21 cellular contexts compared by ENCODE assay signal in genomic region chr12:116435984-116436383, GRCh38.
A peak's percentile ranks its signal among the peaks of the same experiment; 100 is the strongest.
DNase-seq lines count a peak whose midpoint lies in the region; ATAC-seq, FAIRE-seq and TF ChIP-seq lines count a peak whose summit lies in the region.
"Had no signal": no experiment of that assay in that cellular context is flagged by ENCODE, and none has a peak within 500 bp of the region (broad histone marks: within the 10 kb centered on the region; RNA-seq: fewer than 3 reads in every experiment).

No MANE protein-coding gene starts in this region.

- H2AFZ ChIP-seq in osteoblast (ENCODE audit: low read length) (no peak overlapping the region), neural progenitor cell (replicated peaks) (no peak overlapping the region)

- no peak overlapping the region for H3K27ac Mint-ChIP-seq in neural progenitor cell
- H3K27ac Mint-ChIP-seq: B cell; CD4-positive, CD25-positive, alpha-beta regulatory T cell; CD8-positive, alpha-beta T cell had no signal

- intact Hi-C loops in left colon (cut with DNase I, micrococcal nuclease), result no loop called here

- H3K4me3 Mint-ChIP-seq in neural progenitor cell, result no peak overlapping the region
- H3K4me3 Mint-ChIP-seq: B cell; CD4-positive, CD25-positive, alpha-beta regulatory T cell; CD8-positive, alpha-beta T cell; GM23338; H9 had no signal

- H3K4me1 ChIP-seq in osteoblast (ENCODE audit: insufficient read depth, low read length) (peaks cover 27% of the 10 kb centered on the region), neural progenitor cell (peaks cover 18% of the 10 kb centered on the region)

- H3K27me3 ChIP-seq in osteoblast (ENCODE audit: insufficient read depth, low read length), result no peaks in the 10 kb centered on the region
- H3K27me3 ChIP-seq in neural progenitor cell, result no peaks in the 10 kb centered on the region
- H3K27me3 ChIP-seq: BLaER1 had no signal

- TF ChIP-seq CTCF in RWPE1 (conservative IDR thresholded peaks at IDR 0.05; ENCODE audit: low read depth), result no peak
- no peak for TF ChIP-seq CTCF in osteoblast (IDR thresholded peaks at IDR 0.05; ENCODE audit: extremely low read depth, low read depth, low read length)
- no peak for TF ChIP-seq CTCF in neural progenitor cell (IDR thresholded peaks at IDR 0.05)

- no peaks in the 10 kb centered on the region for H4K20me1 ChIP-seq in osteoblast (ENCODE audit: insufficient read depth, low read length)
- H4K20me1 ChIP-seq in neural progenitor cell (ENCODE audit: low read depth), result no peaks in the 10 kb centered on the region
- H4K20me1 ChIP-seq: BLaER1 had no signal

- no peak for DNase-seq in RWPE1 (ENCODE audit: low spot score)
- DNase-seq in left colon, result no peak
- peak; percentile 11 for DNase-seq in osteoblast (ENCODE audit: insufficient read length, low spot score, missing footprints)
- DNase-seq in RCC 7860 (ENCODE audit: low spot score), result no peak
- DNase-seq in effector CD8-positive, alpha-beta T cell (lab: John Stamatoyannopoulos, UW), result no peak
- no peak for DNase-seq in neural progenitor cell (ENCODE audit: low spot score)
- DNase-seq: CD4-positive, CD25-positive, alpha-beta regulatory T cell; CD8-positive, alpha-beta T cell; DMS 273 treated with DMSO at 0.1 percent for 48 hours; DMS79; EL; GF-D8; H9 had no signal

- H3K27ac ChIP-seq in RWPE1, result peak overlapping the region; percentile 34; the same call in 1 of the 2 replicates
- H3K27ac ChIP-seq in osteoblast (ENCODE audit: low read depth, low read length), result no peak overlapping the region
- no peak overlapping the region for H3K27ac ChIP-seq in neural progenitor cell
- H3K27ac ChIP-seq: BLaER1, C4-2B had no signal

- H3K36me3 ChIP-seq in osteoblast (ENCODE audit: insufficient read depth, low read length) (no peaks in the 10 kb centered on the region), neural progenitor cell (no peaks in the 10 kb centered on the region)
- H3K36me3 ChIP-seq: BLaER1 had no signal

- peaks cover 54% of the 10 kb centered on the region for H3K4me1 Mint-ChIP-seq in neural progenitor cell
- H3K4me1 Mint-ChIP-seq: B cell had no signal

- CTCF ChIA-PET in RWPE1 (lab: Yijun Ruan, JAX), result no interaction called here

- H3K4me2 ChIP-seq in osteoblast (ENCODE audit: insufficient read depth, low read length) (no peak overlapping the region), neural progenitor cell (no peak overlapping the region)
- H3K4me2 ChIP-seq: BLaER1, GM23338 had no signal

- H3K27me3 Mint-ChIP-seq in neural progenitor cell (ENCODE audit: insufficient read depth, low read depth), result peaks cover 20% of the 10 kb centered on the region

- H3K9me3 Mint-ChIP-seq in neural progenitor cell, result no peaks in the 10 kb centered on the region
- H3K9me3 Mint-ChIP-seq: CD4-positive, CD25-positive, alpha-beta regulatory T cell; CD8-positive, alpha-beta T cell had no signal

- H3K9me3 ChIP-seq in osteoblast (ENCODE audit: low read depth, low read length), result peaks cover 6% of the 10 kb centered on the region
- H3K9me3 ChIP-seq in neural progenitor cell (ENCODE audit: low read depth), result no peaks in the 10 kb centered on the region

- H3K4me3 ChIP-seq in osteoblast (ENCODE audit: insufficient read depth, low read length) (no peak overlapping the region), neural progenitor cell (no peak overlapping the region)
- H3K4me3 ChIP-seq: BLaER1, GM23338 had no signal

- POLR2A ChIA-PET in RWPE1 (lab: Yijun Ruan, JAX; ENCODE audit: low non-redundant PET), result no interaction called here

- peaks cover 2% of the 10 kb centered on the region for H3K36me3 Mint-ChIP-seq in neural progenitor cell
- H3K36me3 Mint-ChIP-seq: CD4-positive, CD25-positive, alpha-beta regulatory T cell; CD8-positive, alpha-beta T cell had no signal

- H3F3A ChIP-seq in neural progenitor cell (ENCODE audit: low read depth), result peaks cover 22% of the 10 kb centered on the region

- no peak overlapping the region for H3K9ac ChIP-seq in neural progenitor cell
- H3K9ac ChIP-seq: BLaER1 had no signal

- H3K79me2 ChIP-seq in osteoblast (ENCODE audit: insufficient read depth, low read length) (no peaks in the 10 kb centered on the region), neural progenitor cell (ENCODE audit: low read depth) (no peaks in the 10 kb centered on the region)

- no peak for FAIRE-seq in RCC 7860 (lab: Jason Lieb, UNC)
- FAIRE-seq: D721Med, GM12891, GM18507 had no signal

- ATAC-seq in left colon, result peak; percentile 4
- ATAC-seq: CD8-positive, alpha-beta T cell; GM23338; HCT116 had no signal
